1 cellular context compared by ENCODE assay signal in genomic region chr5:43549272-43549671, GRCh38.
TF ChIP-seq lines count a peak whose summit lies in the region.

No MANE protein-coding gene starts in this region.

TF ChIP-seq in GM12878, 131 proteins besides CTCF, POLR2A, EP300 and RAD21:
- TF ChIP-seq SPI1 (IDR thresholded peaks at IDR 0.05; ENCODE audit: borderline replicate concordance, insufficient read depth, low read depth, low read length) (peak; percentile 4; the same call in 1 of the 2 replicates), BHLHE40 (IDR thresholded peaks at IDR 0.05; ENCODE audit: borderline replicate concordance in 1 of 2, low read depth in 2 of 2, low read length in 1 of 2) (peak in 1 of 2 experiments; percentile 26; a peak in 1 of 4 replicates)
